In the genomic region with DNA sequence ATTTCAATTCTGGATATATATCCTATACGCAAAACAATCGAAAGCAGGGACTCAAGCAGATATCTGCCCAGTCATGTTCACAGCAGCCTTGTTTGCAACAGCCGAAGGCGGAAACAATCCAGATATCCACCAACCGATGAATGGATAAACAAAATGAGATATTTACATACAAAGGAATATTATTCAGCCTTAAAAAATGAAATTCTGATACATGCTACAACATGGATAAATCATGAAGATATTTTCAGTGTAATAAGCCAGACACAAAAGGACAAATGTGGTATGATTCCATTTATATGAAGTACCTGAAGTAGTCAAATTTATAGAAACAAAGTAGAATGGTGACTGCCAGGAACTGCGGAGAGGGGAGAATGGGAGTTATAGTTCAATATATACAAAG, we compare ENCODE assay signal across 15 cellular contexts. TPM values are rescaled to one million over a fixed set of nuclear protein-coding genes. Genes with fewer than 3 reads are reported as not detected.
DNase-seq lines count a peak whose midpoint lies in the region; ATAC-seq and TF ChIP-seq lines count a peak whose summit lies in the region.
"Had no signal": no experiment of that assay in that cellular context is flagged by ENCODE, and none has a peak within 500 bp of the region (broad histone marks: within the 10 kb centered on the region; RNA-seq: fewer than 3 reads in every experiment).

No MANE protein-coding gene starts in this region.

- POLR2A ChIA-PET in HEK293 (lab: Yijun Ruan, JAX) = no interaction called here

- no peaks in the 10 kb centered on the region for H3K9me3 ChIP-seq in HEK293 (ENCODE audit: control insufficient read depth, insufficient read depth, low read depth, low read length)
- H3K9me3 ChIP-seq: SJCRH30 had no signal

- H3K27me3 Mint-ChIP-seq in activated T-cell treated with anti-CD3 and anti-CD28 coated beads, Interleukin-2, amount 50 U/mL, for 72 hours (ENCODE audit: low read depth) = no peaks in the 10 kb centered on the region
- peaks cover 2% of the 10 kb centered on the region for H3K27me3 Mint-ChIP-seq in endothelial cell (ENCODE audit: unreplicated experiment)

- ATAC-seq in activated T-cell treated with anti-CD3 and anti-CD28 coated beads, Interleukin-2, amount 50 U/mL, for 72 hours (replicated peaks in 1 of 2) = no peak
- ATAC-seq in GM19455 (IDR thresholded peaks at IDR 0.05; ENCODE audit: unreplicated experiment) (no peak), HG03442 (IDR thresholded peaks at IDR 0.05; ENCODE audit: unreplicated experiment) (no peak)

- peaks cover 35% of the 10 kb centered on the region for H3K4me1 Mint-ChIP-seq in activated T-cell treated with anti-CD3 and anti-CD28 coated beads, Interleukin-2, amount 50 U/mL, for 72 hours (ENCODE audit: low read depth)
- no peaks in the 10 kb centered on the region for H3K4me1 Mint-ChIP-seq in endothelial cell (ENCODE audit: unreplicated experiment)

- H3K4me3 ChIP-seq in HEK293 (ENCODE audit: low read depth, low read length) = no peak overlapping the region
- H3K4me3 ChIP-seq: BLaER1 treated with 17β-estradiol and CSF1 and Interleukin-3, amounts not matched to agents 10 nM and 100 nM; PC-9; SJCRH30 had no signal

- no peak for TF ChIP-seq CTCF in HEK293 (tag by site-specific recombination; IDR thresholded peaks at IDR 0.05)
- TF ChIP-seq CTCF in endothelial cell (IDR thresholded peaks at IDR 0.05; ENCODE audit: unreplicated experiment) = no peak

- no peak overlapping the region for H3K27ac ChIP-seq in HEK293 (ENCODE audit: extremely low read depth, low read depth, low read length)
- H3K27ac ChIP-seq: BLaER1 treated with 17β-estradiol and CSF1 and Interleukin-3, amounts not matched to agents 10 nM and 100 nM; PC-9; SJCRH30 had no signal

- peak overlapping the region; percentile 79 for H3K27ac Mint-ChIP-seq in activated T-cell treated with anti-CD3 and anti-CD28 coated beads, Interleukin-2, amount 50 U/mL, for 72 hours
- peak overlapping the region; percentile 7 for H3K27ac Mint-ChIP-seq in endothelial cell (ENCODE audit: unreplicated experiment)

- peaks cover 4 to 17% of the 10 kb centered on the region in 2 donors for H3K36me3 Mint-ChIP-seq in activated T-cell treated with anti-CD3 and anti-CD28 coated beads, Interleukin-2, amount 50 U/mL, for 72 hours (ENCODE audit: insufficient read depth in 2 of 2)
- peaks cover 6% of the 10 kb centered on the region for H3K36me3 Mint-ChIP-seq in endothelial cell (ENCODE audit: low read depth, unreplicated experiment)

- peaks cover 7 to 16% of the 10 kb centered on the region in 2 experiments; a peak in 2 of 3 replicates for H3K36me3 ChIP-seq in HEK293 (ENCODE audit: control insufficient read depth in 2 of 2, insufficient read depth in 1 of 2, low read length in 2 of 2)
- H3K36me3 ChIP-seq: SJCRH30 had no signal

- CTCF ChIA-PET in HEK293 (lab: Yijun Ruan, JAX) = interaction anchor here (0.6 kb wide), 1 partner anchor 13 kb away, joined by 3 read pairs; no protein-coding TSS in a partner anchor

- no peak for DNase-seq in activated T-cell treated with anti-CD3 and anti-CD28 coated beads, Interleukin-2, amount 50 U/mL, for 72 hours
- no peak for DNase-seq in activated T-cell treated with anti-CD3 and anti-CD28 coated beads, Interleukin-2, amount 50 U/mL, for 48 hours
- no peak for DNase-seq in endothelial cell (ENCODE audit: low spot score)
- DNase-seq: COR-L47, EL, Karpas-422, MM.1S, NCI-H1092 treated with DMSO at 0.1 percent for 48 hours, NCI-H524, PC-9, SJCRH30 had no signal

- H3K9me3 Mint-ChIP-seq in activated T-cell treated with anti-CD3 and anti-CD28 coated beads, Interleukin-2, amount 50 U/mL, for 72 hours = peaks cover 0 to 2% of the 10 kb centered on the region in 2 donors
- no peaks in the 10 kb centered on the region for H3K9me3 Mint-ChIP-seq in endothelial cell (ENCODE audit: unreplicated experiment)

- H3K4me3 Mint-ChIP-seq in activated T-cell treated with anti-CD3 and anti-CD28 coated beads, Interleukin-2, amount 50 U/mL, for 72 hours = no peak overlapping the region
- H3K4me3 Mint-ChIP-seq in endothelial cell (ENCODE audit: unreplicated experiment) = peak overlapping the region; percentile 70

- 0 out of 2 replicates have a peak, but pooled peaks cover 2% of the 10 kb centered on the region for H3K4me1 ChIP-seq in HEK293 (ENCODE audit: control insufficient read depth, insufficient read depth, low read length)
- H3K4me1 ChIP-seq: SJCRH30 had no signal

TF ChIP-seq in HEK293, 187 proteins besides CTCF, POLR2A, EP300 and RAD21:
- TF ChIP-seq ZNF580 (tag by site-specific recombination; IDR thresholded peaks at IDR 0.05) (peak; percentile 68; the same call in 1 of the 2 replicates), ZNF146 (tag by site-specific recombination; IDR thresholded peaks at IDR 0.05) (peak; percentile 96), ZNF501 (tag by site-specific recombination; IDR thresholded peaks at IDR 0.05) (no peak), ZNF514 (tag by site-specific recombination; IDR thresholded peaks at IDR 0.05) (no peak)

RNA-seq across cellular contexts. Expression of gene GATAD2B, which starts 15.6 kb away (rescaled TPM):
- 100 to 1,000 TPM in 1 of 2 donors, 10 to 100 TPM in 1; 87.4 to 106 TPM for total RNA-seq in activated T-cell treated with anti-CD3 and anti-CD28 coated beads, Interleukin-2, amount 50 U/mL, for 72 hours
- total RNA-seq in endothelial cell (ENCODE audit: unreplicated experiment) = 45.4 TPM

RNA-seq across cellular contexts. Expression of gene DENND4B, which starts 39.4 kb away (rescaled TPM):
- total RNA-seq in activated T-cell treated with anti-CD3 and anti-CD28 coated beads, Interleukin-2, amount 50 U/mL, for 72 hours = 100 to 1,000 TPM; 105 to 108 TPM
- total RNA-seq in endothelial cell (ENCODE audit: unreplicated experiment) = 53.1 TPM

RNA-seq across cellular contexts. Expression of gene CRTC2, which starts 51.3 kb away (rescaled TPM):
- total RNA-seq in activated T-cell treated with anti-CD3 and anti-CD28 coated beads, Interleukin-2, amount 50 U/mL, for 72 hours = 100 to 1,000 TPM; 107 to 121 TPM
- 69.9 TPM for total RNA-seq in endothelial cell (ENCODE audit: unreplicated experiment)

RNA-seq across cellular contexts. Expression of gene SLC39A1, which starts 56.2 kb away (rescaled TPM):
- total RNA-seq in activated T-cell treated with anti-CD3 and anti-CD28 coated beads, Interleukin-2, amount 50 U/mL, for 72 hours = 10 to 100 TPM; 86.5 to 90.7 TPM
- 136 TPM for total RNA-seq in endothelial cell (ENCODE audit: unreplicated experiment)
